In genomic region chr14:20522332-20522731, GRCh38 we compare ENCODE assay signal across 27 cellular contexts. TPM values are rescaled to one million over a fixed set of nuclear protein-coding genes. Genes with fewer than 3 reads are reported as not detected.
"Had no signal": no experiment of that assay in that cellular context is flagged by ENCODE, and none has a peak within 500 bp of the region (broad histone marks: within the 10 kb centered on the region; RNA-seq: fewer than 3 reads in every experiment).

No MANE protein-coding gene starts in this region.

- ATAC-seq: foreskin keratinocyte; left cardiac atrium; lower lobe of right lung; naive thymus-derived CD4-positive, alpha-beta T cell; sciatic nerve; stimulated activated memory B cell treated with anti-CD40 and anti-IgM and Interleukin-4, amounts not matched to agents 10 μg/mL and 1 μg/mL and 100 μg/mL, for 72 hours had no signal

- H3K27me3 Mint-ChIP-seq: memory B cell; stimulated activated memory B cell treated with anti-CD40 and anti-IgM and Interleukin-4, amounts not matched to agents 10 μg/mL and 1 μg/mL and 100 μg/mL, for 72 hours; stimulated activated naive CD8-positive, alpha-beta T cell treated with anti-CD3 and anti-CD28 coated beads, Interleukin-15, Interleukin-2, amounts not matched to agents 100 ng/mL and 50 ng/mL, for 24 hours had no signal

- H3K36me3 Mint-ChIP-seq: memory B cell; naive thymus-derived CD4-positive, alpha-beta T cell; stimulated activated memory B cell treated with anti-CD40 and anti-IgM and Interleukin-4, amounts not matched to agents 10 μg/mL and 1 μg/mL and 100 μg/mL, for 72 hours had no signal

- H3K9me3 Mint-ChIP-seq: memory B cell; stimulated activated memory B cell treated with anti-CD40 and anti-IgM and Interleukin-4, amounts not matched to agents 10 μg/mL and 1 μg/mL and 100 μg/mL, for 72 hours; stimulated activated naive CD8-positive, alpha-beta T cell treated with anti-CD3 and anti-CD28 coated beads, Interleukin-15, Interleukin-2, amounts not matched to agents 100 ng/mL and 50 ng/mL, for 24 hours had no signal

- H3K4me3 ChIP-seq: esophagus squamous epithelium, left ventricle myocardium inferior, lower lobe of right lung, spleen, tibial artery, upper lobe of left lung, uterus had no signal

- H3K27me3 ChIP-seq: foreskin keratinocyte, spleen, upper lobe of left lung, uterus had no signal

- FAIRE-seq: endometrium, kidney had no signal

- DNase-seq: effector memory CD4-positive, alpha-beta T cell; esophagus squamous epithelium; kidney; left cardiac atrium; left ventricle myocardium inferior; lower lobe of right lung; naive thymus-derived CD4-positive, alpha-beta T cell; posterior cingulate gyrus; spleen; stimulated activated CD4-positive, alpha-beta T cell treated with anti-CD3 and anti-CD28 coated beads, Interleukin-15, amount 100 ng/mL, for 24 hours; stimulated activated CD4-positive, alpha-beta T cell treated with anti-CD3 and anti-CD28 coated beads, Interleukin-1b, Interleukin-23, amount 100 ng/mL, for 48 hours; stimulated activated CD4-positive, alpha-beta T cell treated with anti-CD3 and anti-CD28 coated beads, Interleukin-4, amount 100 ng/mL, for 24 hours; tibial artery; upper lobe of left lung; uterus had no signal

- H3K36me3 ChIP-seq: esophagus squamous epithelium, left ventricle myocardium inferior, lower lobe of right lung, spleen, tibial artery, upper lobe of left lung, uterus had no signal

- H3K4me3 Mint-ChIP-seq: memory B cell; naive thymus-derived CD4-positive, alpha-beta T cell; stimulated activated memory B cell treated with anti-CD40 and anti-IgM and Interleukin-4, amounts not matched to agents 10 μg/mL and 1 μg/mL and 100 μg/mL, for 72 hours; stimulated activated naive CD8-positive, alpha-beta T cell treated with anti-CD3 and anti-CD28 coated beads, Interleukin-15, Interleukin-2, amounts not matched to agents 100 ng/mL and 50 ng/mL, for 24 hours had no signal

- H3K4me1 ChIP-seq: esophagus squamous epithelium, foreskin keratinocyte, left ventricle myocardium inferior, lower lobe of right lung, spleen, tibial artery, upper lobe of left lung, uterus had no signal

- H3K27ac ChIP-seq: epithelial cell of prostate, esophagus squamous epithelium, foreskin keratinocyte, left ventricle myocardium inferior, lower lobe of right lung, spleen, tibial artery, upper lobe of left lung, uterus had no signal

- H3K9me3 ChIP-seq: esophagus squamous epithelium, tibial artery, upper lobe of left lung, uterus had no signal

- H3K27ac Mint-ChIP-seq: memory B cell; naive thymus-derived CD4-positive, alpha-beta T cell; stimulated activated naive CD8-positive, alpha-beta T cell treated with anti-CD3 and anti-CD28 coated beads, Interleukin-15, Interleukin-2, amounts not matched to agents 100 ng/mL and 50 ng/mL, for 24 hours had no signal

RNA-seq across cellular contexts. Expression of gene RNASE10, which starts 17.0 kb away (rescaled TPM):
- total RNA-seq: esophagus squamous epithelium, left ventricle myocardium inferior, skeletal muscle tissue, temporal lobe had no signal
- polyA plus RNA-seq: naive thymus-derived CD4-positive, alpha-beta T cell; neural cell; spleen had no signal

RNA-seq across cellular contexts. Expression of gene RNASE9, which starts 38.5 kb away (rescaled TPM):
- total RNA-seq: esophagus squamous epithelium; foreskin keratinocyte; kidney; left cardiac atrium; left ventricle myocardium inferior; lower lobe of right lung; naive thymus-derived CD4-positive, alpha-beta T cell; osteocyte; pulmonary artery endothelial cell; sciatic nerve; skeletal muscle tissue; spleen; temporal lobe; upper lobe of left lung; uterus had no signal
- polyA plus RNA-seq: foreskin keratinocyte; naive thymus-derived CD4-positive, alpha-beta T cell; neural cell; spleen had no signal
